9 cellular contexts compared by ENCODE assay signal in the genomic region with DNA sequence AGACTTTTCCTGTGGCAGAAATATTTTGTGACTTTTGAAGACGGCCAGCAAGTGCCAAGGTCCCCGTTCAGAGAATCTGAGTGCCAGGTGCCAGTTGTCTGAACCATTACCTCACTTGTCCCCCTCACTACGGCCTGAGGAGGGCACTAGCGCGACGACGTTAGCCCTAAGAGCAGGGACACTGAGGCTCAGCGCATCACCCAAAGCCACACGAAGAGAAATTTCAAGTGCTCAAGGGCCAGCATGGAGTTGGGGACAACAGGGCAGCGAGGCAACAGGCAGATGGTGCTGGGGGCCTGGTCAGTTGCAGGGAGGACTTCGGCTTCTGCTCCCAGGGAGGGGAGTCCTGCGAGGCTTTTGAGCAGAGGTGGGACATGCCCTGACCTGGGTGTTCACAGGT. TPM values are rescaled to one million over a fixed set of nuclear protein-coding genes. Genes with fewer than 3 reads are reported as not detected.
A peak's percentile ranks its signal among the peaks of the same experiment; 100 is the strongest.
DNase-seq lines count a peak whose midpoint lies in the region; ATAC-seq and TF ChIP-seq lines count a peak whose summit lies in the region.
"Had no signal": no experiment of that assay in that cellular context is flagged by ENCODE, and none has a peak within 500 bp of the region (broad histone marks: within the 10 kb centered on the region; RNA-seq: fewer than 3 reads in every experiment).

No MANE protein-coding gene starts in this region.

- no peak overlapping the region for H3K27ac ChIP-seq in SK-N-SH (ENCODE audit: low read depth in 2 of 2, low read length in 1 of 2)
- no peak overlapping the region for H3K27ac ChIP-seq in heart right ventricle

- H3K4me3 Mint-ChIP-seq in activated T-helper 1 cell treated with anti-CD3 and anti-CD28 coated beads, Interleukin-12 subunit alpha, Interleukin-12 subunit beta, Interleukin-2, Interleukin-4 antibody, amounts not matched to agents 30 ng/mL and 10 ng/mL and 1 ng/mL, durations not matched to agents 14 hours and 24 hours and 36 hours = no peak overlapping the region

- H3K9ac ChIP-seq in SK-N-SH = no peak overlapping the region

- peaks cover 31% of the 10 kb centered on the region for H3F3A ChIP-seq in SK-N-SH (replicated peaks; ENCODE audit: insufficient read depth)

- no peak for TF ChIP-seq RAD21 in SK-N-SH (IDR thresholded peaks at IDR 0.05; ENCODE audit: low read length)

- peak in 5 of 8 donors; percentile 16 to 39 (median 23) for ATAC-seq in heart right ventricle
- ATAC-seq in GM21717 (IDR thresholded peaks at IDR 0.05; ENCODE audit: unreplicated experiment) = no peak

- intact Hi-C loops in heart right ventricle (cut with DNase I) = loop anchor here in 9 of 10 donors (1.0 to 10.0 kb wide), 9 partner anchors 58 to 463 kb away; a partner anchor contains a TSS
- intact Hi-C loops in activated T-helper 1 cell treated with anti-CD3 and anti-CD28 coated beads, Interleukin-12 subunit alpha, Interleukin-12 subunit beta, Interleukin-2, Interleukin-4 antibody, amounts not matched to agents 30 ng/mL and 10 ng/mL and 1 ng/mL, durations not matched to agents 14 hours and 24 hours and 36 hours (cut with micrococcal nuclease) = loop anchor here (1.0 to 10.0 kb wide), 6 partner anchors 46 to 459 kb away; a partner anchor contains a TSS

- peaks cover 13 to 22% of the 10 kb centered on the region in 2 experiments for H3K36me3 ChIP-seq in SK-N-SH (replicated peaks in 1 of 2; ENCODE audit: control insufficient read depth in 1 of 2, insufficient read depth in 2 of 2, low read length in 1 of 2)
- H3K36me3 ChIP-seq in heart right ventricle = peaks cover 6 to 47% (median 35%) of the 10 kb centered on the region in 9 donors

- H3K9me2 ChIP-seq in SK-N-SH = no peaks in the 10 kb centered on the region

- H3K9me3 ChIP-seq in SK-N-SH = no peaks in the 10 kb centered on the region
- H3K9me3 ChIP-seq in heart right ventricle = no peaks in the 10 kb centered on the region
- H3K9me3 ChIP-seq: HAP-1 had no signal

- H4K20me1 ChIP-seq in SK-N-SH (ENCODE audit: insufficient read depth) = no peaks in the 10 kb centered on the region

- TF ChIP-seq CTCF in AG09309 (IDR thresholded peaks at IDR 0.05; ENCODE audit: control insufficient read depth, insufficient read depth, low read depth, low read length, missing control alignments) (peak; percentile 39), GM12864 (IDR thresholded peaks at IDR 0.05; ENCODE audit: low read depth, low read length, missing control alignments) (peak; percentile 34), SK-N-SH (IDR thresholded peaks at IDR 0.05) (peak; percentile 40), heart right ventricle (IDR thresholded peaks at IDR 0.05) (peak in 3 of 9 donors; percentile 8 to 24 (median 19))

- peaks cover 22% of the 10 kb centered on the region for H3K36me3 Mint-ChIP-seq in activated T-helper 1 cell treated with anti-CD3 and anti-CD28 coated beads, Interleukin-12 subunit alpha, Interleukin-12 subunit beta, Interleukin-2, Interleukin-4 antibody, amounts not matched to agents 30 ng/mL and 10 ng/mL and 1 ng/mL, durations not matched to agents 14 hours and 24 hours and 36 hours (ENCODE audit: low read depth)

- H3K4me2 ChIP-seq in SK-N-SH = no peak overlapping the region

- H3K4me1 Mint-ChIP-seq in activated T-helper 1 cell treated with anti-CD3 and anti-CD28 coated beads, Interleukin-12 subunit alpha, Interleukin-12 subunit beta, Interleukin-2, Interleukin-4 antibody, amounts not matched to agents 30 ng/mL and 10 ng/mL and 1 ng/mL, durations not matched to agents 14 hours and 24 hours and 36 hours (ENCODE audit: low read depth) = peaks cover 11% of the 10 kb centered on the region

- DNase-seq in AG09309 (ENCODE audit: low read depth) = no peak
- DNase-seq in GM12864 (ENCODE audit: low read depth) = no peak
- no peak for DNase-seq in SK-N-SH
- DNase-seq in heart right ventricle = no peak
- DNase-seq in NCI-H345 treated with DMSO at 0.1 percent for 48 hours (lab: John Stamatoyannopoulos, UW; ENCODE audit: unreplicated experiment) = no peak
- DNase-seq in activated T-helper 1 cell treated with anti-CD3 and anti-CD28 coated beads, Interleukin-12 subunit alpha, Interleukin-12 subunit beta, Interleukin-2, Interleukin-4 antibody, amounts not matched to agents 30 ng/mL and 10 ng/mL and 1 ng/mL, durations not matched to agents 14 hours and 24 hours and 36 hours (ENCODE audit: low spot score) = no peak
- DNase-seq in effector CD8-positive, alpha-beta T cell (lab: John Stamatoyannopoulos, UW) = no peak

- H3K79me2 ChIP-seq in SK-N-SH (ENCODE audit: insufficient read depth) = no peaks in the 10 kb centered on the region

- TF ChIP-seq EP300 in SK-N-SH (IDR thresholded peaks at IDR 0.05; ENCODE audit: borderline replicate concordance in 1 of 2, low read depth in 1 of 2, low read length in 1 of 2) = no peak

- H3K27ac Mint-ChIP-seq in activated T-helper 1 cell treated with anti-CD3 and anti-CD28 coated beads, Interleukin-12 subunit alpha, Interleukin-12 subunit beta, Interleukin-2, Interleukin-4 antibody, amounts not matched to agents 30 ng/mL and 10 ng/mL and 1 ng/mL, durations not matched to agents 14 hours and 24 hours and 36 hours = no peak overlapping the region

- CTCF ChIA-PET in SK-N-SH (lab: Yijun Ruan, JAX) = interaction anchor here (0.7 to 20.2 kb wide), 19 partner anchors 8 to 126 kb away, joined by 3 to 596 read pairs (median 10); a partner anchor contains a TSS

- no peaks in the 10 kb centered on the region for H3K9me3 Mint-ChIP-seq in activated T-helper 1 cell treated with anti-CD3 and anti-CD28 coated beads, Interleukin-12 subunit alpha, Interleukin-12 subunit beta, Interleukin-2, Interleukin-4 antibody, amounts not matched to agents 30 ng/mL and 10 ng/mL and 1 ng/mL, durations not matched to agents 14 hours and 24 hours and 36 hours

- H3K27me3 Mint-ChIP-seq in activated T-helper 1 cell treated with anti-CD3 and anti-CD28 coated beads, Interleukin-12 subunit alpha, Interleukin-12 subunit beta, Interleukin-2, Interleukin-4 antibody, amounts not matched to agents 30 ng/mL and 10 ng/mL and 1 ng/mL, durations not matched to agents 14 hours and 24 hours and 36 hours (ENCODE audit: insufficient read depth) = no peaks in the 10 kb centered on the region

- H3K4me1 ChIP-seq in SK-N-SH (ENCODE audit: control insufficient read depth in 1 of 2, insufficient read depth in 2 of 2, low read depth in 1 of 2, low read length in 1 of 2) (no peaks in the 10 kb centered on the region), heart right ventricle (peaks cover 0 to 28% (median 5%) of the 10 kb centered on the region in 9 donors)
- H3K4me1 ChIP-seq: HAP-1 had no signal

- WGBS in SK-N-SH (ENCODE audit: low lambda C conversion rate) = 85% methylated on average over 10 of the region's 12 CpGs
- WGBS in heart right ventricle, 2 donors = 45 to 48% methylated on average over 12 of the region's 12 CpGs

- H3K4me3 ChIP-seq in AG09309 (ENCODE audit: control insufficient read depth, low read depth, low read length) = no peak overlapping the region
- H3K4me3 ChIP-seq in GM12864 (ENCODE audit: low read depth, low read length) = no peak overlapping the region
- H3K4me3 ChIP-seq in SK-N-SH (ENCODE audit: low read depth in 2 of 2, low read length in 1 of 2) = no peak overlapping the region
- H3K4me3 ChIP-seq in heart right ventricle = no peak overlapping the region
- H3K4me3 ChIP-seq: HAP-1 had no signal

- POLR2A ChIA-PET in SK-N-SH (lab: Yijun Ruan, JAX) = interaction anchor here (1.8 kb wide), 1 partner anchor 120 kb away, joined by 10 read pairs; no protein-coding TSS in a partner anchor

- no peak overlapping the region for H2AFZ ChIP-seq in SK-N-SH (ENCODE audit: low read depth)

- H3K27me3 ChIP-seq in SK-N-SH (ENCODE audit: insufficient read depth) (no peaks in the 10 kb centered on the region), heart right ventricle (no peaks in the 10 kb centered on the region)

RNA-seq across cellular contexts. Expression of a gene that starts 9.5 kb away (rescaled TPM):
- polyA plus RNA-seq in SK-N-SH (2012; rRNA removed) (34.8 and 44.6 TPM in 2 replicates), heart right ventricle (100 to 1,000 TPM in 1 of 2 donors, 10 to 100 TPM in 1; 76.3 to 182 TPM)
- 11.9 and 17.2 TPM in 2 replicates for polyA plus RNA-seq in SK-N-SH (2012; cell fraction: cytosol; rRNA removed)
- 343 and 417 TPM in 2 replicates for polyA plus RNA-seq in SK-N-SH (2012; cell fraction: nucleus; rRNA removed)
- 10 to 100 TPM; 37.0 to 80.2 (median 55.8) TPM for total RNA-seq in heart right ventricle
- 268 and 271 TPM in 2 replicates for total RNA-seq in activated T-helper 1 cell treated with anti-CD3 and anti-CD28 coated beads, Interleukin-12 subunit alpha, Interleukin-12 subunit beta, Interleukin-2, Interleukin-4 antibody, amounts not matched to agents 30 ng/mL and 10 ng/mL and 1 ng/mL, durations not matched to agents 14 hours and 24 hours and 36 hours

RNA-seq across cellular contexts. Expression of a gene that starts 13.5 kb away (rescaled TPM):
- polyA plus RNA-seq in SK-N-SH (2012; rRNA removed) = 1,026 and 1,054 TPM in 2 replicates
- polyA plus RNA-seq in SK-N-SH (2012; cell fraction: cytosol; rRNA removed) = 593 and 675 TPM in 2 replicates
- polyA plus RNA-seq in SK-N-SH (2012; cell fraction: nucleus; rRNA removed) = 2,817 and 3,252 TPM in 2 replicates
- 100 to 1,000 TPM; 106 to 179 (median 121) TPM for total RNA-seq in heart right ventricle
- 100 to 1,000 TPM; 217 to 422 TPM for polyA plus RNA-seq in heart right ventricle
- 320 and 326 TPM in 2 replicates for total RNA-seq in activated T-helper 1 cell treated with anti-CD3 and anti-CD28 coated beads, Interleukin-12 subunit alpha, Interleukin-12 subunit beta, Interleukin-2, Interleukin-4 antibody, amounts not matched to agents 30 ng/mL and 10 ng/mL and 1 ng/mL, durations not matched to agents 14 hours and 24 hours and 36 hours

RNA-seq across cellular contexts. Expression of a gene that starts 30.5 kb away (rescaled TPM):
- polyA plus RNA-seq in SK-N-SH (2012; rRNA removed) = 2.3 and 2.9 TPM in 2 replicates
- polyA plus RNA-seq in SK-N-SH (2012; cell fraction: cytosol; rRNA removed) = 2.0 and 2.8 TPM in 2 replicates
- 5.6 and 6.7 TPM in 2 replicates for polyA plus RNA-seq in SK-N-SH (2012; cell fraction: nucleus; rRNA removed)
- total RNA-seq in heart right ventricle = 10 to 100 TPM; 10.4 to 50.7 (median 17.3) TPM
- 10 to 100 TPM in 1 of 2 donors, 1 to 10 TPM in 1; 3.5 to 14.3 TPM for polyA plus RNA-seq in heart right ventricle
- total RNA-seq in activated T-helper 1 cell treated with anti-CD3 and anti-CD28 coated beads, Interleukin-12 subunit alpha, Interleukin-12 subunit beta, Interleukin-2, Interleukin-4 antibody, amounts not matched to agents 30 ng/mL and 10 ng/mL and 1 ng/mL, durations not matched to agents 14 hours and 24 hours and 36 hours = 67.7 and 71.1 TPM in 2 replicates

RNA-seq across cellular contexts. Expression of a gene that starts 50.4 kb away (rescaled TPM):
- 12.6 and 15.6 TPM in 2 replicates for polyA plus RNA-seq in SK-N-SH (2012; rRNA removed)
- polyA plus RNA-seq in SK-N-SH (2012; cell fraction: cytosol; rRNA removed) = 8.8 and 11.6 TPM in 2 replicates
- polyA plus RNA-seq in SK-N-SH (2012; cell fraction: nucleus; rRNA removed) = 4.9 and 6.2 TPM in 2 replicates
- 10 to 100 TPM; 14.0 to 77.2 (median 17.9) TPM for total RNA-seq in heart right ventricle
- 10 to 100 TPM in 1 of 2 donors, 1 to 10 TPM in 1; 6.1 to 13.1 TPM for polyA plus RNA-seq in heart right ventricle
- total RNA-seq in activated T-helper 1 cell treated with anti-CD3 and anti-CD28 coated beads, Interleukin-12 subunit alpha, Interleukin-12 subunit beta, Interleukin-2, Interleukin-4 antibody, amounts not matched to agents 30 ng/mL and 10 ng/mL and 1 ng/mL, durations not matched to agents 14 hours and 24 hours and 36 hours = 107 and 114 TPM in 2 replicates

RNA-seq across cellular contexts. Expression of a gene that starts 56.5 kb away (rescaled TPM):
- 3.0 and 8.2 TPM in 2 replicates for polyA plus RNA-seq in SK-N-SH (2012; rRNA removed)
- 3.8 and 7.2 TPM in 2 replicates for polyA plus RNA-seq in SK-N-SH (2012; cell fraction: cytosol; rRNA removed)
- 16.3 and 20.6 TPM in 2 replicates for polyA plus RNA-seq in SK-N-SH (2012; cell fraction: nucleus; rRNA removed)
- total RNA-seq in heart right ventricle = 10 to 100 TPM in 9 of 10 donors, 1 to 10 TPM in 1; 10.0 to 16.9 (median 12.4) TPM
- polyA plus RNA-seq in heart right ventricle = 1 to 10 TPM; 5.1 to 9.5 TPM
- 92.5 and 92.8 TPM in 2 replicates for total RNA-seq in activated T-helper 1 cell treated with anti-CD3 and anti-CD28 coated beads, Interleukin-12 subunit alpha, Interleukin-12 subunit beta, Interleukin-2, Interleukin-4 antibody, amounts not matched to agents 30 ng/mL and 10 ng/mL and 1 ng/mL, durations not matched to agents 14 hours and 24 hours and 36 hours
